13 cellular contexts compared by ENCODE assay signal in the genomic region with DNA sequence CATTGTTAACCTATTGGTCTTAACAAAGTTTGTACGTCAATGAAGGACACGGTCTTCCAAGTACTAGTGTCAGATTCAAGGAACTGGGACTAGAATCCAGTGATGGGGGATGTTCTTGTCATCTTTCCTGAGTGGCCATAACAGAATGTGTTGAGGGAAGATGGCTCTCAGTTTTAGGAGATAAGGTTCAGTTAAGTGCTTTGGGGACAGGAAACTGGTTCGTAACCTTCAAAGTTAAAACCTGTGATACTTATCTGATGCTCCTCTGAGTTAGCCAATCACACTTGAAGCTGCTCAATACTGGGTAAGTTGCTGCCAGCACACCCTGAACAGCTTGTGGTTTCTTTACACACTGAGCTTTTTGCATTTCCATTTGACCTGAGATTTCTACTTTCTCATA.
DNase-seq lines count a peak whose midpoint lies in the region; ATAC-seq, FAIRE-seq and TF ChIP-seq lines count a peak whose summit lies in the region.
"Had no signal": no experiment of that assay in that cellular context is flagged by ENCODE, and none has a peak within 500 bp of the region (broad histone marks: within the 10 kb centered on the region; RNA-seq: fewer than 3 reads in every experiment).

No MANE protein-coding gene starts in this region.

- peak overlapping the region; percentile 89 to 99 (median 96) for H3K27ac Mint-ChIP-seq in CD4-positive, alpha-beta memory T cell

- H3K27me3 Mint-ChIP-seq in CD4-positive, alpha-beta memory T cell, result no peaks in the 10 kb centered on the region

- peak overlapping the region; percentile 66 for H3K27ac ChIP-seq in CD4-positive, alpha-beta memory T cell (ENCODE audit: low read depth, low read length)
- no peak overlapping the region for H3K27ac ChIP-seq in mesendoderm (ENCODE audit: low read depth, low read length)
- no peak overlapping the region for H3K27ac ChIP-seq in kidney (ENCODE audit: low read depth in 2 of 2, low read length in 2 of 2)
- no peak overlapping the region for H3K27ac ChIP-seq in suprapubic skin
- H3K27ac ChIP-seq: BLaER1 treated with 17β-estradiol and CSF1 and Interleukin-3, amounts not matched to agents 10 nM and 100 nM had no signal

- H3K36me3 Mint-ChIP-seq in CD4-positive, alpha-beta memory T cell, result peaks cover 79 to 84% of the 10 kb centered on the region in 2 donors

- H3K79me1 ChIP-seq in mesendoderm (ENCODE audit: low read length), result no peaks in the 10 kb centered on the region

- no CpG with 5 or more reads among the region's 3 CpGs for WGBS in mesendoderm (ENCODE audit: extremely low coverage, insufficient coverage, low lambda C conversion rate)
- 92% methylated on average over 3 of the region's 3 CpGs for WGBS in suprapubic skin

- no peak overlapping the region for H4K5ac ChIP-seq in mesendoderm (ENCODE audit: low read length)

- no peak for FAIRE-seq in kidney (lab: Jason Lieb, UNC)

- peaks cover 0 to 2% (median 0%) of the 10 kb centered on the region in 8 donors for H3K9me3 Mint-ChIP-seq in CD4-positive, alpha-beta memory T cell

- intact Hi-C loops in CD4-positive, alpha-beta memory T cell (cut with micrococcal nuclease), result loop anchor here (1.0 to 10.0 kb wide), 4 partner anchors 8 to 605 kb away; a partner anchor contains a TSS
- intact Hi-C loops in kidney (cut with DNase I), result no loop called here

- no peaks in the 10 kb centered on the region for H3K79me2 ChIP-seq in mesendoderm (ENCODE audit: control insufficient read depth, insufficient read depth, low read length)

- no peak overlapping the region for H2AK5ac ChIP-seq in mesendoderm (ENCODE audit: low read length)

- peak overlapping the region; percentile 76 to 77 for H3K4me3 ChIP-seq in CD4-positive, alpha-beta memory T cell (ENCODE audit: low read length in 2 of 2)
- H3K4me3 ChIP-seq in mesendoderm (ENCODE audit: low read length) (no peak overlapping the region), kidney (ENCODE audit: low read length in 2 of 2) (no peak overlapping the region), suprapubic skin (no peak overlapping the region)
- H3K4me3 ChIP-seq: BLaER1 treated with 17β-estradiol and CSF1 and Interleukin-3, amounts not matched to agents 10 nM and 100 nM had no signal

- peak; percentile 78 to 88 (median 84) for DNase-seq in CD4-positive, alpha-beta memory T cell
- DNase-seq in activated T-helper 1 cell treated with Interleukin-2 at 50 U/mL for 16 hours (ENCODE audit: low read depth) (peak; percentile 20), mesendoderm (peak; percentile 55), kidney (no peak), UCSD-AML1 (lab: John Stamatoyannopoulos, UW; ENCODE audit: unreplicated experiment) (no peak), NCI-H2196 treated with DMSO at 0.1 percent for 48 hours (lab: John Stamatoyannopoulos, UW; ENCODE audit: unreplicated experiment) (no peak), suprapubic skin (ENCODE audit: low spot score in 2 of 2) (no peak)
- DNase-seq: amniotic stem cell, GDM1, left cardiac atrium, NCI-H1048 had no signal

- H2BK5ac ChIP-seq in mesendoderm (ENCODE audit: low read length), result no peak overlapping the region

- TF ChIP-seq POLR2A in suprapubic skin (IDR thresholded peaks at IDR 0.05), result no peak

- H2BK15ac ChIP-seq in mesendoderm (replicated peaks; ENCODE audit: low read depth), result no peak overlapping the region

- POLR2A ChIA-PET in CD4-positive, alpha-beta memory T cell (lab: Charles Lee; ENCODE audit: partially characterized antibody), result interaction anchor here (0.5 to 6.2 kb wide), 25 partner anchors 8 to 1275 kb away, joined by 3 to 69 read pairs (median 4); a partner anchor contains a TSS

- H3K18ac ChIP-seq in mesendoderm (ENCODE audit: low read length), result no peak overlapping the region

- peak; percentile 67 for ATAC-seq in HG03280 (IDR thresholded peaks at IDR 0.05; ENCODE audit: unreplicated experiment)

- H3K9ac ChIP-seq in mesendoderm (ENCODE audit: low read length), result no peak overlapping the region
- no peak overlapping the region for H3K9ac ChIP-seq in kidney (ENCODE audit: low read length in 2 of 2)
- H3K9ac ChIP-seq: BLaER1 treated with 17β-estradiol and CSF1 and Interleukin-3, amounts not matched to agents 10 nM and 100 nM had no signal

- no peak overlapping the region for H4K8ac ChIP-seq in mesendoderm (ENCODE audit: low read depth, low read length)

- H3K4me1 ChIP-seq in CD4-positive, alpha-beta memory T cell (ENCODE audit: insufficient read depth, low read length), result peaks cover 81% of the 10 kb centered on the region
- H3K4me1 ChIP-seq in mesendoderm (ENCODE audit: control insufficient read depth, low read depth, low read length) (no peaks in the 10 kb centered on the region), kidney (ENCODE audit: control insufficient read depth in 1 of 2, insufficient read depth in 1 of 2, low read depth in 1 of 2, low read length in 2 of 2) (peaks cover 4 to 8% of the 10 kb centered on the region in 2 donors), suprapubic skin (peaks cover 15% of the 10 kb centered on the region)

- H3K23ac ChIP-seq in mesendoderm (ENCODE audit: low read length), result no peak overlapping the region

- H3K4me3 Mint-ChIP-seq in CD4-positive, alpha-beta memory T cell, result peak overlapping the region; percentile 89 to 97 (median 94)

- CTCF ChIA-PET in CD4-positive, alpha-beta memory T cell (lab: Charles Lee; ENCODE audit: partially characterized antibody), result interaction anchor here (0.6 to 3.7 kb wide), 23 partner anchors 8 to 1153 kb away, joined by 3 to 29 read pairs (median 4); a partner anchor contains a TSS

- no peak overlapping the region for H3K56ac ChIP-seq in mesendoderm (ENCODE audit: low read length)

- TF ChIP-seq CTCF in kidney (IDR thresholded peaks at IDR 0.05; ENCODE audit: borderline replicate concordance, extremely low read depth, insufficient read depth) (no peak), suprapubic skin (IDR thresholded peaks at IDR 0.05) (no peak)

- no peak for TF ChIP-seq EP300 in suprapubic skin (IDR thresholded peaks at IDR 0.05)

- H3K4ac ChIP-seq in mesendoderm (ENCODE audit: low read depth, low read length), result no peak overlapping the region

- H3K27me3 ChIP-seq in CD4-positive, alpha-beta memory T cell (ENCODE audit: insufficient read depth, low read length), result no peaks in the 10 kb centered on the region
- no peaks in the 10 kb centered on the region for H3K27me3 ChIP-seq in mesendoderm (ENCODE audit: insufficient read depth, low read length, poor library complexity)
- no peaks in the 10 kb centered on the region for H3K27me3 ChIP-seq in suprapubic skin
- H3K27me3 ChIP-seq: BLaER1 treated with 17β-estradiol and CSF1 and Interleukin-3, amounts not matched to agents 10 nM and 100 nM had no signal

- H3K36me3 ChIP-seq in CD4-positive, alpha-beta memory T cell (ENCODE audit: insufficient read depth, low read length), result peaks cover 55% of the 10 kb centered on the region
- H3K36me3 ChIP-seq in mesendoderm (ENCODE audit: control insufficient read depth, insufficient read depth, low read length) (peaks cover 1% of the 10 kb centered on the region), kidney (ENCODE audit: control insufficient read depth in 1 of 2, insufficient read depth in 2 of 2, low read length in 2 of 2) (peaks cover 25 to 29% of the 10 kb centered on the region in 2 donors), suprapubic skin (peaks cover 91% of the 10 kb centered on the region)

- H2BK120ac ChIP-seq in mesendoderm (ENCODE audit: low read depth, low read length), result no peak overlapping the region

- H3K4me1 Mint-ChIP-seq in CD4-positive, alpha-beta memory T cell, result peaks cover 67 to 91% (median 75%) of the 10 kb centered on the region in 4 donors

- no peaks in the 10 kb centered on the region for H3K9me3 ChIP-seq in CD4-positive, alpha-beta memory T cell (ENCODE audit: control insufficient read depth in 1 of 2, low read length in 2 of 2)
- no peaks in the 10 kb centered on the region for H3K9me3 ChIP-seq in kidney (ENCODE audit: control insufficient read depth in 1 of 2, low read length in 2 of 2)
- H3K9me3 ChIP-seq in suprapubic skin, result no peaks in the 10 kb centered on the region
- H3K9me3 ChIP-seq: BLaER1 treated with 17β-estradiol and CSF1 and Interleukin-3, amounts not matched to agents 10 nM and 100 nM had no signal

- H3K4me2 ChIP-seq in mesendoderm (ENCODE audit: low read length), result no peak overlapping the region
- H3K4me2 ChIP-seq: BLaER1 treated with 17β-estradiol and CSF1 and Interleukin-3, amounts not matched to agents 10 nM and 100 nM had no signal

Comparison
In these comparisons a context has a peak if more than half of its experiments do, and no peak if none do; other contexts are left out.
1. DNase-seq: peak in CD4-positive, alpha-beta memory T cell (5 of 5), activated T-helper 1 cell treated with Interleukin-2 at 50 U/mL for 16 hours (single experiment) and mesendoderm (single experiment); none in kidney (single experiment), UCSD-AML1 (single experiment), NCI-H2196 treated with DMSO at 0.1 percent for 48 hours (single experiment) and suprapubic skin (0 of 2).
2. H3K4me3 ChIP-seq: peak in CD4-positive, alpha-beta memory T cell (2 of 2); none in mesendoderm (single experiment), kidney (0 of 2) and suprapubic skin (single experiment).